Comparison of ENCODE assay signal across 20 cellular contexts in the genomic region with DNA sequence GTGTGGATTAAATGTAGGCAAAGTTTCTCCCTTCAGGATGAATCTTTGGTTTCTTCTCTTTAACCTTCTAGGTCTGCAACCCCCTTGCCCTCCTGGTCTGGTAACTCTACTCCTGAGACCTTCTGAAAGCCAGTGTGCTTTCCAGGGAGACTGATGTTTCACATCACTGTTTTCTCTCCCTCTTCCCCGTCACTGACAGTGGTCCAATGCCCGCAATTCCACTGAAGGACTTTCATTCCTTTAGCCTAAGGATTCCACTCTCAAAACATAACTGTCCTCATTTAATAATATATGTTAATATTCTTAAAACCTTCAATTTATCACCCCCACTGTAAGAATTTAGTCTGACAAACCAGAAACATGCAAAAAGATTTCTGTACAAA.
A peak's percentile ranks its signal among the peaks of the same experiment; 100 is the strongest.
DNase-seq lines count a peak whose midpoint lies in the region; ATAC-seq and TF ChIP-seq lines count a peak whose summit lies in the region.
"Had no signal": no experiment of that assay in that cellular context is flagged by ENCODE, and none has a peak within 500 bp of the region (broad histone marks: within the 10 kb centered on the region; RNA-seq: fewer than 3 reads in every experiment).

No MANE protein-coding gene starts in this region.

- TF ChIP-seq POLR2A in vagina (IDR thresholded peaks at IDR 0.05): no peak

- H3K9ac ChIP-seq in HUES64 (ENCODE audit: low read depth, low read length): no peak overlapping the region

- ATAC-seq in thoracic aorta (ENCODE audit: insufficient number of reproducible peaks, low FRiP score, low read depth): no peak
- ATAC-seq in HG03175 (IDR thresholded peaks at IDR 0.05; ENCODE audit: unreplicated experiment): no peak
- no peak for ATAC-seq in GM18502 (IDR thresholded peaks at IDR 0.05; ENCODE audit: poor library complexity, unreplicated experiment)
- ATAC-seq: gastroesophageal sphincter; HepG2; natural killer cell treated with Interleukin-12 subunit alpha and Interleukin-12 subunit beta and Interleukin-15 and Interleukin-18, amount 100 ng/mL, for 72 hours had no signal

- H3K9me3 ChIP-seq in HUES64 (ENCODE audit: insufficient read depth, low read depth, low read length) (no peaks in the 10 kb centered on the region), iPS-18c (ENCODE audit: control insufficient read depth, insufficient read depth, low read length) (no peaks in the 10 kb centered on the region), thoracic aorta (no peaks in the 10 kb centered on the region), vagina (no peaks in the 10 kb centered on the region)
- H3K9me3 ChIP-seq: gastroesophageal sphincter, thyroid gland had no signal

- H3K27me3 ChIP-seq in HUES64 (ENCODE audit: insufficient read depth, low read length) (no peaks in the 10 kb centered on the region), thoracic aorta (replicated peaks; ENCODE audit: insufficient read depth) (no peaks in the 10 kb centered on the region), vagina (no peaks in the 10 kb centered on the region)
- H3K27me3 ChIP-seq: thyroid gland had no signal

- peak overlapping the region; percentile 52; the same call in 1 of the 2 replicates for H3K4me3 ChIP-seq in HUES64 (ENCODE audit: low read length)
- H3K4me3 ChIP-seq in iPS-18c (ENCODE audit: insufficient read depth, low read depth, low read length): peak overlapping the region; percentile 1; the same call in 1 of the 2 replicates
- peak overlapping the region; percentile 32 for H3K4me3 ChIP-seq in thoracic aorta
- no peak overlapping the region for H3K4me3 ChIP-seq in vagina
- H3K4me3 ChIP-seq: dorsolateral prefrontal cortex, gastroesophageal sphincter, thyroid gland had no signal

- no peak overlapping the region for H3K27ac ChIP-seq in HUES64 (ENCODE audit: low read depth, low read length)
- peak overlapping the region; percentile 85 to 88 for H3K27ac ChIP-seq in thoracic aorta
- no peak overlapping the region for H3K27ac ChIP-seq in vagina
- H3K27ac ChIP-seq: dorsolateral prefrontal cortex, gastroesophageal sphincter, thyroid gland had no signal

- DNase-seq in amniotic stem cell (lab: John Stamatoyannopoulos, UW) (peak; percentile 43), thoracic aorta (ENCODE audit: low spot score) (no peak), vagina (ENCODE audit: extremely low spot score in 2 of 2) (no peak)
- DNase-seq: activated CD4-positive, alpha-beta T cell treated with anti-CD3 and anti-CD28 coated beads, Interleukin-2, amount 50 U/mL, for 4 hours; activated CD8-positive, alpha-beta memory T cell treated with anti-CD3 and anti-CD28 coated beads, Interleukin-2, amount 50 U/mL, for 48 hours; activated gamma-delta T cell; caudate nucleus; dorsolateral prefrontal cortex; erythroblast; NCI-H69; stimulated activated naive CD4-positive, alpha-beta T cell treated with Interleukin-2 at 50 U/mL for 16 hours; T-helper 2 cell; thyroid gland had no signal

- H3K4me1 ChIP-seq in HUES64 (ENCODE audit: insufficient read depth, low read length) (peaks cover 27% of the 10 kb centered on the region), thoracic aorta (ENCODE audit: control insufficient read depth in 1 of 2, low read depth in 2 of 2) (peaks cover 14 to 30% of the 10 kb centered on the region in 2 donors), vagina (no peaks in the 10 kb centered on the region)
- H3K4me1 ChIP-seq: gastroesophageal sphincter, thyroid gland had no signal

- H3K36me3 ChIP-seq in HUES64 (ENCODE audit: insufficient read depth, low read length): no peaks in the 10 kb centered on the region
- H3K36me3 ChIP-seq in thoracic aorta: no peaks in the 10 kb centered on the region
- no peaks in the 10 kb centered on the region for H3K36me3 ChIP-seq in vagina
- H3K36me3 ChIP-seq: gastroesophageal sphincter, thyroid gland had no signal

- intact Hi-C loops in vagina (cut with DNase I): no loop called here

- WGBS in HUES64: 48% methylated on average over 2 of the region's 2 CpGs

- TF ChIP-seq CTCF in thoracic aorta (IDR thresholded peaks at IDR 0.05): no peak
- TF ChIP-seq CTCF in vagina (IDR thresholded peaks at IDR 0.05): no peak

Comparison
In these comparisons a context has a peak if more than half of its experiments do, and no peak if none do; other contexts are left out.
1. H3K27ac ChIP-seq: peak in thoracic aorta (2 of 2); none in HUES64 (single experiment) and vagina (single experiment).
2. H3K4me3 ChIP-seq: peak in HUES64 (single experiment), iPS-18c (single experiment) and thoracic aorta (single experiment); none in vagina (0 of 2).